Comparison of ENCODE assay signal across 8 cellular contexts in the genomic region with DNA sequence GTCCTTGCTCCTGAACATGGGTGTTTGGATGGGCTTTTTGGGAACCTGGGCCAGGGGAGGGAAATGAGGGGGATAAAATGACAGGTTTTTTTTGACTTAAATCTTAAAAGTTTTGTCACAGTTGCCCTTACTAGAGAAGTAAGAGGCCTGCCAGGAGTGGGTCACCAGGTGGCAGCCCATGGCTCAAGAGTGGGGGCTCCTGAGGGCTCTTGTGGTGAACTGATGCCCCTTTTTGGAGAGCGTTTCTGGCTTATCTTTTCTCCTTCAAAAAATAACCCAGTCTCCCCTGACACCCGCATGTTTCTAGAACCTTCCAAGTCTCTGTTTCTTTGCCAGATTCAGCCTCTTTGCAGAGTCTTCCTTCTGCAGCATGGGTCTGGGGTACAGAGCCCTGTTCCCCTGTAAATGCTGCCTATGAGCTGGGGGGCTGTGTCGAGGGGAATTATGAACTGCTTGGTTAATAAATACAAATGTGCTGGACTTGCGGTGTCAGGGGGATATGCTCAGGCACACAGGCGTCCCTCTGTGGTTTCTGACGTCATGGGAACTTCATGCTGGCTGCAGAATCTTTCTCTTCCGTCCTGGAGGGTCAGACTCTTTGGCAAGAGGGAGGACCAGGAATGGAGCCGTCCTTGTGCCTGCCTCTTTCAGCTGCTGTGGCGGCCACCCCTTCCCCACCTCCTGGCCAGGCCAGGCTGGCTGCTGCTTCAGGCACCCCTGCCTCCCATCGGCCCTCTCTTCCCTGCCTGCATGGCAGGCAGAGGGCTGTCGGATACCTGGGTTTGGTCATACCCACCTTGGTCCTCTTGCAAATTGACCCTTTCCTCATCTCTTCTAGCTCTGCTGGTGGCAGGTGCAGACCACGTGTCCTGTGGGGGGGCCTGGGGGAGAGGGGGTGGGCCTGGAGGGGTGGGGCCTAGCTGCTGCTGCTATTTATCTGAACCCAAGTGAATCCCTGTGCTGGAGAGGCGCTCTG. TPM values are rescaled to one million over a fixed set of nuclear protein-coding genes. Genes with fewer than 3 reads are reported as not detected.
DNase-seq lines count a peak whose midpoint lies in the region; ATAC-seq and TF ChIP-seq lines count a peak whose summit lies in the region.

No MANE protein-coding gene starts in this region.

- no peaks in the 10 kb centered on the region for H3K27me3 Mint-ChIP-seq in activated CD4-positive, alpha-beta T cell treated with anti-CD3 and anti-CD28 coated beads for 36 hours
- no peaks in the 10 kb centered on the region for H3K27me3 Mint-ChIP-seq in activated naive CD8-positive, alpha-beta T cell

- peak overlapping the region; percentile 43 for H3K4me3 ChIP-seq in parathyroid adenoma (ENCODE audit: low read depth, low read length)

- CTCF ChIA-PET in activated CD4-positive, alpha-beta T cell treated with anti-CD3 and anti-CD28 coated beads for 36 hours (lab: Charles Lee): interaction anchor here (0.5 to 5.4 kb wide), 21 partner anchors 9 to 955 kb away, joined by 3 to 70 read pairs (median 4); partner anchors contain the start of genes C9orf50 and IER5L

- DNase-seq in activated CD4-positive, alpha-beta T cell treated with anti-CD3 and anti-CD28 coated beads for 36 hours: peak; percentile 52
- DNase-seq in activated CD4-positive, alpha-beta T cell treated with anti-CD3 and anti-CD28 coated beads for 1 hour: no peak
- DNase-seq in LHCN-M2 (ENCODE audit: low read depth) (peak; percentile 91), Right ventricle myocardium inferior (ENCODE audit: missing footprints) (peak; percentile 68)

- intact Hi-C loops in activated CD4-positive, alpha-beta T cell treated with anti-CD3 and anti-CD28 coated beads for 36 hours (cut with DNase I, micrococcal nuclease): loop anchor here in 1 of 2 experiments (2.0 to 5.0 kb wide), 3 partner anchors 25 to 196 kb away; no protein-coding TSS in a partner anchor
- intact Hi-C loops in Right ventricle myocardium inferior (cut with DNase I): loop anchor here (2.0 kb wide), 1 partner anchor 341 kb away; no protein-coding TSS in a partner anchor

- no peak for ATAC-seq in activated CD4-positive, alpha-beta T cell treated with anti-CD3 and anti-CD28 coated beads for 36 hours
- ATAC-seq in Right ventricle myocardium inferior: peak; percentile 25
- no peak for ATAC-seq in GM18498 (IDR thresholded peaks at IDR 0.05; ENCODE audit: unreplicated experiment)
- no peak for ATAC-seq in HG02623 (IDR thresholded peaks at IDR 0.05; ENCODE audit: unreplicated experiment)

- H3K27ac ChIP-seq in parathyroid adenoma: peak overlapping the region; percentile 100

- no peak for TF ChIP-seq CTCF in parathyroid adenoma (IDR thresholded peaks at IDR 0.05)

- peaks cover 8% of the 10 kb centered on the region for H3K79me2 ChIP-seq in parathyroid adenoma

- H3K36me3 ChIP-seq in parathyroid adenoma (ENCODE audit: control insufficient read depth, insufficient read depth, low read length): no peaks in the 10 kb centered on the region

- peak overlapping the region; percentile 83 for H3K4me2 ChIP-seq in parathyroid adenoma (ENCODE audit: low read length)

- no peak overlapping the region for H3K9ac ChIP-seq in parathyroid adenoma

- peaks cover 38% of the 10 kb centered on the region for H3K4me1 ChIP-seq in parathyroid adenoma

- H3K4me1 Mint-ChIP-seq in activated CD4-positive, alpha-beta T cell treated with anti-CD3 and anti-CD28 coated beads for 36 hours: peaks cover 37% of the 10 kb centered on the region
- H3K4me1 Mint-ChIP-seq in activated naive CD8-positive, alpha-beta T cell (ENCODE audit: low read depth): peaks cover 30% of the 10 kb centered on the region

- peak overlapping the region; percentile 99 for H3K27ac Mint-ChIP-seq in activated CD4-positive, alpha-beta T cell treated with anti-CD3 and anti-CD28 coated beads for 36 hours
- H3K27ac Mint-ChIP-seq in activated naive CD8-positive, alpha-beta T cell: peak overlapping the region; percentile 79

- H3K9me3 Mint-ChIP-seq in activated CD4-positive, alpha-beta T cell treated with anti-CD3 and anti-CD28 coated beads for 36 hours (ENCODE audit: low read depth): no peaks in the 10 kb centered on the region
- H3K9me3 Mint-ChIP-seq in activated naive CD8-positive, alpha-beta T cell (ENCODE audit: low read depth): no peaks in the 10 kb centered on the region

- H2AFZ ChIP-seq in parathyroid adenoma: no peak overlapping the region

- H3K4me3 Mint-ChIP-seq in activated CD4-positive, alpha-beta T cell treated with anti-CD3 and anti-CD28 coated beads for 36 hours: peak overlapping the region; percentile 83
- peak overlapping the region; percentile 57 for H3K4me3 Mint-ChIP-seq in activated naive CD8-positive, alpha-beta T cell

- peaks cover 23% of the 10 kb centered on the region for H3K36me3 Mint-ChIP-seq in activated CD4-positive, alpha-beta T cell treated with anti-CD3 and anti-CD28 coated beads for 36 hours (ENCODE audit: low read depth)
- no peaks in the 10 kb centered on the region for H3K36me3 Mint-ChIP-seq in activated naive CD8-positive, alpha-beta T cell

- POLR2A ChIA-PET in activated CD4-positive, alpha-beta T cell treated with anti-CD3 and anti-CD28 coated beads for 36 hours (lab: Charles Lee): interaction anchor here (1.0 kb wide), 1 partner anchor 37 kb away, joined by 4 read pairs; the partner anchor contains the start of gene IER5L

- H3K27me3 ChIP-seq in parathyroid adenoma (ENCODE audit: control insufficient read depth, insufficient read depth, low read length): no peaks in the 10 kb centered on the region

- no peaks in the 10 kb centered on the region for H3K9me3 ChIP-seq in parathyroid adenoma (ENCODE audit: control insufficient read depth, low read length)

RNA-seq across cellular contexts. Expression of gene PTPA, which starts 30.1 kb away (rescaled TPM):
- total RNA-seq in activated CD4-positive, alpha-beta T cell treated with anti-CD3 and anti-CD28 coated beads for 36 hours: 10 to 100 TPM; 71.9 to 88.0 TPM
- total RNA-seq in LHCN-M2 (2014; rRNA removed) (113 and 122 TPM in 2 replicates), Right ventricle myocardium inferior (194 TPM)
- 113 TPM for polyA plus RNA-seq in LHCN-M2 (2012)

RNA-seq across cellular contexts. Expression of gene CRAT, which starts 30.8 kb away (rescaled TPM):
- total RNA-seq in activated CD4-positive, alpha-beta T cell treated with anti-CD3 and anti-CD28 coated beads for 36 hours: 10 to 100 TPM; 13.2 to 18.9 TPM
- total RNA-seq in LHCN-M2 (2014; rRNA removed): 41.9 and 47.9 TPM in 2 replicates
- polyA plus RNA-seq in LHCN-M2 (2012): 43.1 TPM
- 85.5 TPM for total RNA-seq in Right ventricle myocardium inferior

RNA-seq across cellular contexts. Expression of gene IER5L, which starts 36.7 kb away (rescaled TPM):
- 1 to 10 TPM; 2.6 to 2.8 TPM for total RNA-seq in activated CD4-positive, alpha-beta T cell treated with anti-CD3 and anti-CD28 coated beads for 36 hours
- total RNA-seq in LHCN-M2 (2014; rRNA removed) (10.7 and 12.5 TPM in 2 replicates), Right ventricle myocardium inferior (4.6 TPM)
- polyA plus RNA-seq in LHCN-M2 (2012): 5.1 TPM
